ENCODE assay signal across 8 cellular contexts in genomic region chr5:126234563-126235195, GRCh38.
DNase-seq lines count a peak whose midpoint lies in the region; TF ChIP-seq lines count a peak whose summit lies in the region.

No MANE protein-coding gene starts in this region.

- H3K27ac ChIP-seq in ascending aorta (no peak overlapping the region), suprapubic skin (no peak overlapping the region)

- no peak for TF ChIP-seq POLR2A in suprapubic skin (IDR thresholded peaks at IDR 0.05)

- TF ChIP-seq EP300 in suprapubic skin (IDR thresholded peaks at IDR 0.05), result no peak

- intact Hi-C loops in ascending aorta (cut with DNase I), result no loop called here

- H3K4me1 ChIP-seq in ascending aorta, result no peaks in the 10 kb centered on the region
- no peaks in the 10 kb centered on the region for H3K4me1 ChIP-seq in suprapubic skin

- TF ChIP-seq CTCF in GM12875 (IDR thresholded peaks at IDR 0.05; ENCODE audit: borderline replicate concordance, insufficient read depth, low read depth, low read length) (peak; percentile 69), astrocyte of the cerebellum (IDR thresholded peaks at IDR 0.05; ENCODE audit: low read depth, low read length, missing control alignments) (peak; percentile 80), ascending aorta (IDR thresholded peaks at IDR 0.05) (peak in 1 of 3 experiments; percentile 14), suprapubic skin (IDR thresholded peaks at IDR 0.05) (no peak)

- H3K27me3 ChIP-seq in MG63 (0 out of 2 replicates have a peak, but pooled peaks cover 4% of the 10 kb centered on the region), ascending aorta (no peaks in the 10 kb centered on the region), suprapubic skin (no peaks in the 10 kb centered on the region)

- DNase-seq in 8988T (peak; percentile 17), MG63 (peak; percentile 17), astrocyte of the cerebellum (ENCODE audit: low read depth) (peak; percentile 5), midbrain (lab: John Stamatoyannopoulos, UW) (peak; percentile 9), ascending aorta (ENCODE audit: low spot score in 2 of 2) (no peak), NCI-H1092 (lab: John Stamatoyannopoulos, UW) (no peak), suprapubic skin (ENCODE audit: low spot score in 2 of 2) (no peak)

- H3K4me3 ChIP-seq in GM12875 (ENCODE audit: low read depth, low read length), result no peak overlapping the region
- H3K4me3 ChIP-seq in MG63, result no peak overlapping the region
- H3K4me3 ChIP-seq in astrocyte of the cerebellum (ENCODE audit: low read depth, low read length), result no peak overlapping the region
- no peak overlapping the region for H3K4me3 ChIP-seq in ascending aorta
- H3K4me3 ChIP-seq in suprapubic skin, result no peak overlapping the region

- 65% methylated on average over 7 of the region's 7 CpGs for WGBS in suprapubic skin

- H3K36me3 ChIP-seq in MG63 (no peaks in the 10 kb centered on the region), ascending aorta (no peaks in the 10 kb centered on the region), suprapubic skin (no peaks in the 10 kb centered on the region)

- in situ Hi-C loops in astrocyte of the cerebellum (cut with HindIII; ENCODE audit: low sequenced_read_pairs), result no loop called here

- H3K9me3 ChIP-seq in MG63, result peaks cover 2% of the 10 kb centered on the region; the same call in 1 of the 2 replicates
- no peaks in the 10 kb centered on the region for H3K9me3 ChIP-seq in ascending aorta
- no peaks in the 10 kb centered on the region for H3K9me3 ChIP-seq in suprapubic skin

Comparison
In these comparisons a context has a peak if more than half of its experiments do, and no peak if none do; other contexts are left out.
1. DNase-seq: peak in 8988T (single experiment), MG63 (single experiment), astrocyte of the cerebellum (single experiment) and midbrain (single experiment); none in ascending aorta (0 of 2), NCI-H1092 (single experiment) and suprapubic skin (0 of 2).
2. CTCF ChIP-seq: peak in GM12875 (single experiment) and astrocyte of the cerebellum (single experiment); none in suprapubic skin (0 of 2).